In the genomic region with DNA sequence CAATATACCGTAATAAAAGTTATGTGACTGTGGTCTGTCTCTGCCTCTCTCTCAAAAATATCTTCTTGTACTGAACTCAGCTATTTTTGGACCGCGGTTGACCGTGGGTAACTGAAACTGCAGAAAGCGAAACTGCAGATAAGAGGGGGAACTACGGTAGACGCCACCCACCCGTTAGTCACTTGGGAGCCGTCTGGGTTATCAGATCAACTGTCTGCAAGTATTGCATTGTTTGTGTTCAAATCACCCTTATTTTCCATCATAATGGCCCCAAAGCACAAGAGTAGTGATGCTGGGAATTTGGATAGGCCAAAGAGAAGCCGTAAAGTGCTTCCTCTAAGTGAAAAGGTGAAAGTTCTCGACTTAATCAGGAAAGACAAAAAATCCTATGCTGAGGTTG, we compare ENCODE assay signal across 8 cellular contexts. TPM values are rescaled to one million over a fixed set of nuclear protein-coding genes. Genes with fewer than 3 reads are reported as not detected.
A peak's percentile ranks its signal among the peaks of the same experiment; 100 is the strongest.
DNase-seq lines count a peak whose midpoint lies in the region; ATAC-seq and TF ChIP-seq lines count a peak whose summit lies in the region.
"Not testable (repeated sequence)": the region's sequence is repeated elsewhere in the genome, so short reads cannot be mapped to it uniquely, and the experiment has no call there.

No MANE protein-coding gene starts in this region.

- not testable (repeated sequence) for H3K79me1 ChIP-seq in neuronal stem cell (ENCODE audit: low read depth, low read length)

- ATAC-seq in GM21786 (IDR thresholded peaks at IDR 0.05; ENCODE audit: unreplicated experiment): peak; percentile 82

- H3K36me3 Mint-ChIP-seq in T-helper 1 cell treated with Interleukin-12 subunit alpha and Interleukin-12 subunit beta and Interleukin-4 antibody, amounts not matched to agents 30 μg/mL and 1 μg/mL, for 36 hours (ENCODE audit: low read depth): not testable (repeated sequence)

- WGBS in neuronal stem cell (ENCODE audit: extremely low coverage in 2 of 2, insufficient read length in 2 of 2, insufficient replicate concordance in 1 of 2), 2 donors: no CpG with 5 or more reads among the region's 11 CpGs

- H3K27ac ChIP-seq in neuronal stem cell (replicated peaks; ENCODE audit: low read length): not testable (repeated sequence)

- H2AK5ac ChIP-seq in neuronal stem cell (ENCODE audit: low read depth, low read length): not testable (repeated sequence)

- H3K14ac ChIP-seq in neuronal stem cell (ENCODE audit: low read length): not testable (repeated sequence)

- H3K9me3 Mint-ChIP-seq in T-helper 1 cell treated with Interleukin-12 subunit alpha and Interleukin-12 subunit beta and Interleukin-4 antibody, amounts not matched to agents 30 μg/mL and 1 μg/mL, for 36 hours: not testable (repeated sequence)

- not testable (repeated sequence) for H3K4ac ChIP-seq in neuronal stem cell (ENCODE audit: low read length)

- H2BK12ac ChIP-seq in neuronal stem cell (ENCODE audit: low read length): not testable (repeated sequence)

- H3K4me1 ChIP-seq in neuronal stem cell (ENCODE audit: control insufficient read depth in 2 of 2, insufficient read depth in 1 of 2, low read depth in 1 of 2, low read length in 2 of 2): not testable (repeated sequence)

- H4K8ac ChIP-seq in neuronal stem cell (ENCODE audit: low read depth, low read length): not testable (repeated sequence)

- H3K4me2 ChIP-seq in neuronal stem cell (ENCODE audit: insufficient read depth, low read length, poor library complexity, severe bottlenecking): not testable (repeated sequence)

- peak overlapping the region; percentile 80 for H3K4me3 Mint-ChIP-seq in T-helper 1 cell treated with Interleukin-12 subunit alpha and Interleukin-12 subunit beta and Interleukin-4 antibody, amounts not matched to agents 30 μg/mL and 1 μg/mL, for 36 hours

- TF ChIP-seq CTCF in GM12864 (IDR thresholded peaks at IDR 0.05; ENCODE audit: low read depth, low read length, missing control alignments): not testable (repeated sequence)

- not testable (repeated sequence) for H3K23ac ChIP-seq in neuronal stem cell (ENCODE audit: low read depth, low read length, poor library complexity)

- H3K27me3 ChIP-seq in neuronal stem cell (ENCODE audit: control insufficient read depth in 3 of 3, insufficient read depth in 3 of 3, low read depth in 1 of 3, low read length in 3 of 3): not testable (repeated sequence)

- not testable (repeated sequence) for H2BK5ac ChIP-seq in neuronal stem cell (ENCODE audit: low read length)

- H3K27me3 Mint-ChIP-seq in T-helper 1 cell treated with Interleukin-12 subunit alpha and Interleukin-12 subunit beta and Interleukin-4 antibody, amounts not matched to agents 30 μg/mL and 1 μg/mL, for 36 hours (ENCODE audit: low read depth): not testable (repeated sequence)

- peaks cover 18% of the 10 kb centered on the region for H3K4me1 Mint-ChIP-seq in T-helper 1 cell treated with Interleukin-12 subunit alpha and Interleukin-12 subunit beta and Interleukin-4 antibody, amounts not matched to agents 30 μg/mL and 1 μg/mL, for 36 hours (ENCODE audit: low read depth)

- DNase-seq in GM12864 (ENCODE audit: low read depth) (peak; percentile 94), HUDEP-2 (lab: John Stamatoyannopoulos, UW; ENCODE audit: unreplicated experiment in 76 of 76) (peak in 70 of 76 experiments; percentile 6 to 79 (median 46)), germinal center (ENCODE audit: low spot score) (peak; percentile 58)
- peak; percentile 93 for DNase-seq in activated effector memory CD4-positive, alpha-beta T cell treated with anti-CD3 and anti-CD28 coated beads, Interleukin-2, amount 50 U/mL, for 16 hours
- not testable (repeated sequence) for DNase-seq in neuronal stem cell (ENCODE audit: low spot score)
- DNase-seq in stimulated activated naive CD4-positive, alpha-beta T cell treated with Interleukin-2 at 50 U/mL for 16 hours (lab: John Stamatoyannopoulos, UW): peak; percentile 85

- peak overlapping the region; percentile 62 for H2AFZ ChIP-seq in neuronal stem cell (ENCODE audit: low read length)

- not testable (repeated sequence) for H3K18ac ChIP-seq in neuronal stem cell (ENCODE audit: low read length)

- H3K9ac ChIP-seq in neuronal stem cell (ENCODE audit: low read depth, low read length, poor library complexity): not testable (repeated sequence)

- H3K36me3 ChIP-seq in neuronal stem cell (replicated peaks in 1 of 2; ENCODE audit: control insufficient read depth in 2 of 2, insufficient read depth in 2 of 2, low read length in 2 of 2): not testable (repeated sequence)

- H3K9me3 ChIP-seq in neuronal stem cell (replicated peaks in 1 of 2; ENCODE audit: control insufficient read depth in 2 of 2, insufficient read depth in 1 of 2, low read depth in 1 of 2, low read length in 2 of 2): not testable (repeated sequence)

- H2BK120ac ChIP-seq in neuronal stem cell (ENCODE audit: low read depth, low read length): not testable (repeated sequence)

- not testable (repeated sequence) for H4K91ac ChIP-seq in neuronal stem cell (ENCODE audit: low read depth, low read length, poor library complexity)

- H3K27ac Mint-ChIP-seq in T-helper 1 cell treated with Interleukin-12 subunit alpha and Interleukin-12 subunit beta and Interleukin-4 antibody, amounts not matched to agents 30 μg/mL and 1 μg/mL, for 36 hours: peak overlapping the region; percentile 92

- H3K4me3 ChIP-seq in GM12864 (ENCODE audit: low read depth, low read length) (peak overlapping the region; percentile 33; the same call in 1 of the 2 replicates), neuronal stem cell (ENCODE audit: low read length in 2 of 2) (peak overlapping the region in 1 of 2 donors; percentile 19)

- not testable (repeated sequence) for H2BK15ac ChIP-seq in neuronal stem cell (ENCODE audit: low read length)

RNA-seq across cellular contexts. Expression of a gene that starts 7.5 kb away (rescaled TPM):
- 277 TPM for polyA plus RNA-seq in neuronal stem cell (2013, experiment 1 of 2)
- 283 TPM for polyA plus RNA-seq in neuronal stem cell (2013, experiment 2 of 2)
